2 cellular contexts compared by ENCODE assay signal in genomic region chr10:60182691-60183090, GRCh38.
TF ChIP-seq lines count a peak whose summit lies in the region.

No MANE protein-coding gene starts in this region.

TF ChIP-seq in SK-N-SH, 30 proteins besides CTCF, POLR2A, EP300 and RAD21 (continued from another document):
- TF ChIP-seq ZBTB33 (IDR thresholded peaks at IDR 0.05; ENCODE audit: borderline replicate concordance, low read depth) (no peak), MEF2A (IDR thresholded peaks at IDR 0.05; ENCODE audit: borderline replicate concordance, low read depth) (no peak), MXI1 (IDR thresholded peaks at IDR 0.05; ENCODE audit: low read depth, low read length) (no peak), RCOR1 (IDR thresholded peaks at IDR 0.05; ENCODE audit: low read length) (no peak), RXRA (IDR thresholded peaks at IDR 0.05; ENCODE audit: borderline replicate concordance, low read depth) (no peak), POLR2AphosphoS5 (IDR thresholded peaks at IDR 0.05; ENCODE audit: low read depth, low read length) (no peak), TCF12 (IDR thresholded peaks at IDR 0.05) (no peak)
TF ChIP-seq in SK-N-SH: peak in this region for 0.

TF ChIP-seq in endothelial cell of umbilical vein, 7 proteins besides CTCF, POLR2A, EP300 and RAD21 (continued from another document):
- TF ChIP-seq, protein P1, sequence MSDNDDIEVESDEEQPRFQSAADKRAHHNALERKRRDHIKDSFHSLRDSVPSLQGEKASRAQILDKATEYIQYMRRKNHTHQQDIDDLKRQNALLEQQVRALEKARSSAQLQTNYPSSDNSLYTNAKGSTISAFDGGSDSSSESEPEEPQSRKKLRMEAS (IDR thresholded peaks at IDR 0.05; ENCODE audit: insufficient read depth, insufficient read length), result no peak
- TF ChIP-seq GATA2 (IDR thresholded peaks at IDR 0.05; ENCODE audit: insufficient read depth, insufficient read length, low read depth, low read length), result no peak
- no peak for TF ChIP-seq MYC (IDR thresholded peaks at IDR 0.05; ENCODE audit: low read depth, low read length)
- no peak for TF ChIP-seq POLR2AphosphoS5 (IDR thresholded peaks at IDR 0.05; ENCODE audit: insufficient read depth, low read depth, low read length)
